In genomic region chr6:84867521-84867920, GRCh38 we compare ENCODE assay signal across 20 cellular contexts.
DNase-seq lines count a peak whose midpoint lies in the region; ATAC-seq, FAIRE-seq and TF ChIP-seq lines count a peak whose summit lies in the region.
"Had no signal": no experiment of that assay in that cellular context is flagged by ENCODE, and none has a peak within 500 bp of the region (broad histone marks: within the 10 kb centered on the region; RNA-seq: fewer than 3 reads in every experiment).

No MANE protein-coding gene starts in this region.

- H3K9me3 ChIP-seq in HEK293 (ENCODE audit: control insufficient read depth, insufficient read depth, low read depth, low read length) (no peaks in the 10 kb centered on the region), mammary epithelial cell (replicated peaks; ENCODE audit: insufficient read depth, low read length) (no peaks in the 10 kb centered on the region)
- H3K9me3 ChIP-seq: HAP-1, MG63, upper lobe of left lung had no signal

- H3K9ac ChIP-seq in mammary epithelial cell (ENCODE audit: insufficient read depth, low read length) = no peak overlapping the region

- no peak overlapping the region for H2AFZ ChIP-seq in mammary epithelial cell (ENCODE audit: low read depth, low read length)

- DNase-seq in AG04449 (ENCODE audit: low read depth, low spot score) = peak; percentile 31
- DNase-seq in mammary epithelial cell = peak; percentile 57
- no peak for DNase-seq in left lobe of liver (ENCODE audit: low spot score)
- DNase-seq in stimulated activated CD4-positive, alpha-beta T cell treated with anti-CD3 and anti-CD28 coated beads, Interleukin-12 subunit alpha, Interleukin-12 subunit beta, amount 100 ng/mL, for 4 hours = no peak
- no peak for DNase-seq in left ventricle myocardium superior
- no peak for DNase-seq in urothelium cell line (ENCODE audit: low spot score)
- DNase-seq: activated CD4-positive, alpha-beta T cell treated with anti-CD3 and anti-CD28 coated beads for 48 hours; activated CD8-positive, alpha-beta memory T cell treated with anti-CD3 and anti-CD28 coated beads, Interleukin-2, amount 50 U/mL, for 4 hours; activated naive CD4-positive, alpha-beta T cell treated with anti-CD3 and anti-CD28 coated beads for 36 hours; foreskin melanocyte; MG63; NCI-H1694 treated with DMSO at 0.1 percent for 48 hours; NCI-H510A; stimulated activated naive CD4-positive, alpha-beta T cell treated with Interleukin-2 at 50 U/mL for 16 hours; T1000; upper lobe of left lung had no signal

- WGBS in mammary epithelial cell (ENCODE audit: low coverage, missing lambda C conversion rate) = 41% methylated on average over 2 of the region's 2 CpGs

- H3K79me2 ChIP-seq in mammary epithelial cell (ENCODE audit: insufficient read depth, low read length) = no peaks in the 10 kb centered on the region

- H3K27ac ChIP-seq in HEK293 (ENCODE audit: extremely low read depth, low read depth, low read length) = no peak overlapping the region
- H3K27ac ChIP-seq in mammary epithelial cell (ENCODE audit: insufficient read depth, low read depth, low read length) = no peak overlapping the region
- H3K27ac ChIP-seq: upper lobe of left lung had no signal

- ATAC-seq in left lobe of liver (peak; percentile 51), GM19395 (IDR thresholded peaks at IDR 0.05; ENCODE audit: unreplicated experiment) (no peak), left ventricle myocardium superior (no peak)

- CTCF ChIA-PET in AG04449 (lab: Yijun Ruan, JAX) = no interaction called here
- CTCF ChIA-PET in HEK293 (lab: Yijun Ruan, JAX) = interaction anchor here (0.6 kb wide), 1 partner anchor 22 kb away, joined by 3 read pairs; no protein-coding TSS in a partner anchor
- CTCF ChIA-PET in mammary epithelial cell (lab: Charles Lee; ENCODE audit: low non-redundant PET) = no interaction called here

- H3K36me3 ChIP-seq in HEK293 (ENCODE audit: control insufficient read depth in 2 of 2, insufficient read depth in 1 of 2, low read length in 2 of 2) = no peaks in the 10 kb centered on the region
- H3K36me3 ChIP-seq in mammary epithelial cell (ENCODE audit: insufficient read depth, low read length) = no peaks in the 10 kb centered on the region
- H3K36me3 ChIP-seq: HAP-1, MG63, upper lobe of left lung had no signal

- TF ChIP-seq CTCF in AG04449 (IDR thresholded peaks at IDR 0.05; ENCODE audit: insufficient read depth, low read length, missing control alignments) (no peak), HEK293 (tag by site-specific recombination; IDR thresholded peaks at IDR 0.05) (no peak), mammary epithelial cell (conservative IDR thresholded peaks at IDR 0.05 in 1 of 2, IDR thresholded peaks at IDR 0.05 in 1 of 2; ENCODE audit: extremely low read depth in 1 of 2, insufficient read depth in 1 of 2, low read depth in 1 of 2, low read length in 2 of 2) (no peak)

- BruUV-seq in mammary epithelial cell (replicated peaks; lab: Mats Ljungman, UMichigan) = no TSS peak

- POLR2A ChIA-PET in AG04449 (lab: Yijun Ruan, JAX) = no interaction called here
- POLR2A ChIA-PET in HEK293 (lab: Yijun Ruan, JAX) = no interaction called here

- H3K4me3 ChIP-seq in AG04449 (ENCODE audit: low read depth, low read length) (no peak overlapping the region), HEK293 (ENCODE audit: low read depth, low read length) (no peak overlapping the region), mammary epithelial cell (replicated peaks in 1 of 3; ENCODE audit: insufficient read depth in 1 of 3, low read depth in 2 of 3, low read length in 3 of 3) (no peak overlapping the region)
- H3K4me3 ChIP-seq: HAP-1, MG63, upper lobe of left lung had no signal

- 0 out of 2 replicates have a peak, but pooled peaks cover under 1% of the 10 kb centered on the region for H3K4me1 ChIP-seq in HEK293 (ENCODE audit: control insufficient read depth, insufficient read depth, low read length)
- no peaks in the 10 kb centered on the region for H3K4me1 ChIP-seq in mammary epithelial cell (ENCODE audit: insufficient read depth, low read length)
- H3K4me1 ChIP-seq: HAP-1, upper lobe of left lung had no signal

- no peak overlapping the region for H3K4me2 ChIP-seq in mammary epithelial cell (ENCODE audit: insufficient read depth, low read depth, low read length)

- intact Hi-C loops in mammary epithelial cell (cut with micrococcal nuclease) = no loop called here
- intact Hi-C loops in left ventricle myocardium superior (cut with micrococcal nuclease) = no loop called here

- dilution Hi-C loops in mammary epithelial cell (cut with HindIII; ENCODE audit: low sequenced_read_pairs) = no loop called here

- in situ Hi-C loops in mammary epithelial cell (cut with MboI; ENCODE audit: low sequenced_read_pairs in 2 of 2) = no loop called here

- peaks cover 3% of the 10 kb centered on the region for H3K27me3 ChIP-seq in mammary epithelial cell (ENCODE audit: insufficient read depth, low read length)
- H3K27me3 ChIP-seq: MG63, upper lobe of left lung had no signal

- no peak for FAIRE-seq in urothelium cell line (lab: Jason Lieb, UNC)
- FAIRE-seq: GM12892 had no signal

- H4K20me1 ChIP-seq in mammary epithelial cell (ENCODE audit: insufficient read depth, low read length) = no peaks in the 10 kb centered on the region

TF ChIP-seq in HEK293, 187 proteins besides CTCF, POLR2A, EP300 and RAD21:
- peak; percentile 54; the same call in 1 of the 2 replicates for TF ChIP-seq ZSCAN4 (tag by site-specific recombination; IDR thresholded peaks at IDR 0.05)
- TF ChIP-seq ZNF777 (tag by site-specific recombination; IDR thresholded peaks at IDR 0.05; ENCODE audit: borderline replicate concordance) = no peak
- TF ChIP-seq ZNF280C (tag by site-specific recombination; IDR thresholded peaks at IDR 0.05) = no peak

Comparison
In these comparisons a context has a peak if more than half of its experiments do, and no peak if none do; other contexts are left out.
1. DNase-seq: peak in AG04449 (single experiment) and mammary epithelial cell (single experiment); none in left lobe of liver (single experiment), stimulated activated CD4-positive, alpha-beta T cell treated with anti-CD3 and anti-CD28 coated beads, Interleukin-12 subunit alpha, Interleukin-12 subunit beta, amount 100 ng/mL, for 4 hours (single experiment), left ventricle myocardium superior (single experiment) and urothelium cell line (single experiment).